Comparison of ENCODE assay signal across 9 cellular contexts in genomic region chr2:229408356-229408755, GRCh38.
DNase-seq lines count a peak whose midpoint lies in the region; ATAC-seq, FAIRE-seq and TF ChIP-seq lines count a peak whose summit lies in the region.
"Had no signal": no experiment of that assay in that cellular context is flagged by ENCODE, and none has a peak within 500 bp of the region (broad histone marks: within the 10 kb centered on the region; RNA-seq: fewer than 3 reads in every experiment).

No MANE protein-coding gene starts in this region.

- no peak overlapping the region for H3K9ac ChIP-seq in NT2/D1 (ENCODE audit: insufficient read length, low read depth)

- DNase-seq in DMS153 (lab: John Stamatoyannopoulos, UW) (peak; percentile 65), NT2/D1 (ENCODE audit: low read depth, low spot score) (peak; percentile 42), pancreas (no peak), NCI-H2171 treated with DMSO at 0.1 percent for 48 hours (lab: John Stamatoyannopoulos, UW) (no peak), NCI-H187 (lab: John Stamatoyannopoulos, UW) (no peak), endothelial cell (ENCODE audit: low spot score) (no peak)
- no peak for DNase-seq in activated CD4-positive, alpha-beta T cell treated with anti-CD3 and anti-CD28 coated beads, Interleukin-2, amount 10 ng/mL, durations not matched to agents 7 days and 5 days

- H3K36me3 Mint-ChIP-seq in activated CD4-positive, alpha-beta T cell treated with anti-CD3 and anti-CD28 coated beads, Interleukin-2, amount 10 ng/mL, durations not matched to agents 7 days and 5 days (ENCODE audit: low read depth): no peaks in the 10 kb centered on the region
- H3K36me3 Mint-ChIP-seq in endothelial cell (ENCODE audit: low read depth, unreplicated experiment): no peaks in the 10 kb centered on the region

- no peak overlapping the region for H3K27ac Mint-ChIP-seq in activated CD4-positive, alpha-beta T cell treated with anti-CD3 and anti-CD28 coated beads, Interleukin-2, amount 10 ng/mL, durations not matched to agents 7 days and 5 days
- H3K27ac Mint-ChIP-seq in endothelial cell (ENCODE audit: unreplicated experiment): no peak overlapping the region
- H3K27ac Mint-ChIP-seq: T-helper 1 cell treated with Interleukin-12 subunit alpha and Interleukin-12 subunit beta and Interleukin-4 antibody, amounts not matched to agents 30 μg/mL and 1 μg/mL, for 36 hours had no signal

- POLR2A ChIA-PET in activated CD4-positive, alpha-beta T cell treated with anti-CD3 and anti-CD28 coated beads, Interleukin-2, amount 10 ng/mL, durations not matched to agents 7 days and 5 days (lab: Charles Lee): no interaction called here

- H3K4me1 Mint-ChIP-seq in activated CD4-positive, alpha-beta T cell treated with anti-CD3 and anti-CD28 coated beads, Interleukin-2, amount 10 ng/mL, durations not matched to agents 7 days and 5 days: no peaks in the 10 kb centered on the region
- H3K4me1 Mint-ChIP-seq in endothelial cell (ENCODE audit: unreplicated experiment): peaks cover 22% of the 10 kb centered on the region

- peaks cover 3% of the 10 kb centered on the region for H3K4me1 ChIP-seq in NT2/D1 (ENCODE audit: insufficient read depth, insufficient read length)
- H3K4me1 ChIP-seq in pancreas: peaks cover 0 to 12% (median 0%) of the 10 kb centered on the region in 3 donors

- H3K27me3 ChIP-seq in NT2/D1 (ENCODE audit: insufficient read depth, insufficient read length): no peaks in the 10 kb centered on the region
- no peaks in the 10 kb centered on the region for H3K27me3 ChIP-seq in pancreas

- TF ChIP-seq CTCF in pancreas (IDR thresholded peaks at IDR 0.05) (no peak), endothelial cell (IDR thresholded peaks at IDR 0.05; ENCODE audit: unreplicated experiment) (no peak)

- no peak overlapping the region for H3K4me3 Mint-ChIP-seq in activated CD4-positive, alpha-beta T cell treated with anti-CD3 and anti-CD28 coated beads, Interleukin-2, amount 10 ng/mL, durations not matched to agents 7 days and 5 days
- no peak overlapping the region for H3K4me3 Mint-ChIP-seq in endothelial cell (ENCODE audit: unreplicated experiment)
- H3K4me3 Mint-ChIP-seq: T-helper 1 cell treated with Interleukin-12 subunit alpha and Interleukin-12 subunit beta and Interleukin-4 antibody, amounts not matched to agents 30 μg/mL and 1 μg/mL, for 36 hours had no signal

- ATAC-seq in esophagus mucosa (peak; percentile 90), pancreas (peak; percentile 60 to 88 (median 72))

- no peaks in the 10 kb centered on the region for H3K9me3 ChIP-seq in NT2/D1 (ENCODE audit: insufficient read depth, low read length)
- no peaks in the 10 kb centered on the region for H3K9me3 ChIP-seq in pancreas

- no peaks in the 10 kb centered on the region for H3K9me3 Mint-ChIP-seq in activated CD4-positive, alpha-beta T cell treated with anti-CD3 and anti-CD28 coated beads, Interleukin-2, amount 10 ng/mL, durations not matched to agents 7 days and 5 days
- H3K9me3 Mint-ChIP-seq in endothelial cell (ENCODE audit: unreplicated experiment): no peaks in the 10 kb centered on the region
- H3K9me3 Mint-ChIP-seq: T-helper 1 cell treated with Interleukin-12 subunit alpha and Interleukin-12 subunit beta and Interleukin-4 antibody, amounts not matched to agents 30 μg/mL and 1 μg/mL, for 36 hours had no signal

- peak overlapping the region in 2 of 4 donors; percentile 47 to 66 for H3K27ac ChIP-seq in pancreas

- CTCF ChIA-PET in activated CD4-positive, alpha-beta T cell treated with anti-CD3 and anti-CD28 coated beads, Interleukin-2, amount 10 ng/mL, durations not matched to agents 7 days and 5 days (lab: Charles Lee): no interaction called here

- WGBS in pancreas, 2 donors: 0 to 3% methylated on average over 1 of the region's 1 CpG

- intact Hi-C loops in pancreas (cut with DNase I): no loop called here

- no peaks in the 10 kb centered on the region for H3K27me3 Mint-ChIP-seq in activated CD4-positive, alpha-beta T cell treated with anti-CD3 and anti-CD28 coated beads, Interleukin-2, amount 10 ng/mL, durations not matched to agents 7 days and 5 days
- H3K27me3 Mint-ChIP-seq in endothelial cell (ENCODE audit: unreplicated experiment): peaks cover 2% of the 10 kb centered on the region

- FAIRE-seq in pancreas (lab: Jason Lieb, UNC): no peak

- no peak overlapping the region for H3K4me3 ChIP-seq in NT2/D1 (ENCODE audit: insufficient read length, low read depth)
- H3K4me3 ChIP-seq in pancreas: no peak overlapping the region

- H3K36me3 ChIP-seq in NT2/D1 (ENCODE audit: insufficient read depth, insufficient read length, low read length): no peaks in the 10 kb centered on the region
- no peaks in the 10 kb centered on the region for H3K36me3 ChIP-seq in pancreas

Comparison
In these comparisons a context has a peak if more than half of its experiments do, and no peak if none do; other contexts are left out.
1. DNase-seq: peak in DMS153 (single experiment) and NT2/D1 (single experiment); none in pancreas (0 of 6), NCI-H2171 treated with DMSO at 0.1 percent for 48 hours (single experiment), activated CD4-positive, alpha-beta T cell treated with anti-CD3 and anti-CD28 coated beads, Interleukin-2, amount 10 ng/mL, durations not matched to agents 7 days and 5 days (single experiment), NCI-H187 (0 of 2) and endothelial cell (single experiment).